20 cellular contexts compared by ENCODE assay signal in the genomic region with DNA sequence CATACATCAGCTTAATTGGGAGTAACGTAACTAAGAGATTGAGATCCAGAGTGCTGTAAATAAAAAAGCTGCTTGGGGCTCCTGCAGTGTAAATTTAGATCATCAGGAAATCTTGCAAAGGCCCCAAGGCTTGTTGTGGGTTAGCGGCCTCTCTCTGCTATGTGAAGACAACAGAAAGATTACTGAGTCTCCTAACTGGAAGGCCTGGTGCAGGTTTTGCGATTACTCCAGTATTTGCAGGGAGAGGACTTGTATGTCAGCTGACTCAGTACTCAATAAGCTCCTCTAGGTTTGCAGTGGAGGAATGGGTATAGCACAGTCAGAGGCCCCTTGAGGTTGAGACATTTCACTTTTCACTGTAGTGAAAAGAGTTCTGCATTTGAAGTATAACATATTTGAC.
"Had no signal": no experiment of that assay in that cellular context is flagged by ENCODE, and none has a peak within 500 bp of the region (broad histone marks: within the 10 kb centered on the region; RNA-seq: fewer than 3 reads in every experiment).

No MANE protein-coding gene starts in this region.

- H3K36me3 ChIP-seq: pancreas, upper lobe of left lung had no signal

- H3K4me3 ChIP-seq: pancreas, psoas muscle, upper lobe of left lung had no signal

- ATAC-seq: activated T-cell treated with anti-CD3 and anti-CD28 coated beads, Interleukin-2, amount 50 U/mL, for 4 hours; left ventricle myocardium superior; natural killer cell treated with Interleukin-12 subunit alpha and Interleukin-12 subunit beta and Interleukin-15 and Interleukin-18, amount 100 ng/mL, for 72 hours; pancreas; psoas muscle; stimulated activated naive CD8-positive, alpha-beta T cell treated with anti-CD3 and anti-CD28 coated beads, Interleukin-15, Interleukin-2, amounts not matched to agents 100 U/mL and 50 U/mL, for 24 hours had no signal

- H3K4me1 ChIP-seq: pancreas, psoas muscle, upper lobe of left lung had no signal

- DNase-seq: activated CD4-positive, alpha-beta T cell treated with anti-CD3 and anti-CD28 coated beads, Interleukin-2, amount 50 U/mL, for 4 hours; activated CD8-positive, alpha-beta memory T cell treated with anti-CD3 and anti-CD28 coated beads for 24 hours; activated CD8-positive, alpha-beta memory T cell treated with anti-CD3 and anti-CD28 coated beads, Interleukin-2, amount 50 U/mL, for 4 hours; activated naive CD4-positive, alpha-beta T cell treated with Interleukin-2 at 50 U/mL for 16 hours; activated naive CD8-positive, alpha-beta T cell treated with anti-CD3 and anti-CD28 coated beads for 36 hours; activated T-cell treated with anti-CD3 and anti-CD28 coated beads, Interleukin-2, amount 50 U/mL, for 4 hours; cerebellar nuclear complex; cortex of kidney; hypothalamus; left ventricle myocardium superior; mammary epithelial cell; midbrain; pancreas; psoas muscle; right cardiac atrium; stimulated activated CD4-positive, alpha-beta T cell treated with anti-CD3 and anti-CD28 coated beads, Interleukin-4, amount 100 ng/mL, for 4 hours; stimulated activated naive CD8-positive, alpha-beta T cell treated with anti-CD3 and anti-CD28 coated beads, Interleukin-15, Interleukin-2, amounts not matched to agents 100 U/mL and 50 U/mL, for 24 hours; T-helper 9 cell; upper lobe of left lung had no signal

- H3K9me3 ChIP-seq: pancreas, psoas muscle, upper lobe of left lung had no signal

- H3K27ac ChIP-seq: pancreas, psoas muscle, upper lobe of left lung had no signal

- H3K27me3 ChIP-seq: pancreas, upper lobe of left lung had no signal
